ENCODE assay signal across 8 cellular contexts in the genomic region with DNA sequence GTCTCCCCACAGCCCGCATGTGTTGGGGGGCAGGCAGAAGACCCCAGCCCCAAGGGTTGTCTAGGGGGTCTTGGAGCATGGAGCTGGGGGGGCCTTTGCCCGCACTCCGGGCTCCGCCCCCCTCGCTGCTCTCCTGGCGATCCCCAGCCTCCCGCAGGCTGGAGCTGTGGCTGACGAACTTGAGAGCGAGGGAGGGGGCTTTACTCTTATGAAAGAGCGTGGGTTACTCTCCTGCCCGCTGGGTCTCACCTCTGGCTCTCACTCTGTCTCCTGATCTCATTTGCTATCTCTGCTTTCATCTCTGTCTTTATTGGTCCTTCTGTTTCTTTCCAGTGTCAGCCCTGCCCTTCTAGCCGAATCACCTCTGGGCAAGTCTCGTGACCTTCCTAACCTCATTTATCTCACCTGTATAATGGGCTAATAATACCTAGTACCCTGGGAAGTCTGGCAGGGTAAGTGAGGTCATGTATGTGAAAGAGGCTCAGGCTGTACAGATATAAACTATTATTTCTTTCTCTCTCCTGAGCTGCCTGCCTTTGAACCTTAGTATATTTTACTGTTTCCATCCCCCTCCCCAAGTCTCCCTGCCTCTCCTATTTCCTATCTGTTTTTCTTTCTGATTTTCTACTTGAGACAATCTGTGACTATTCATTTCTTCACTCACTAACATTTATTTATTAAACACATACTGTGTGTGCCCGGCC. TPM values are rescaled to one million over a fixed set of nuclear protein-coding genes. Genes with fewer than 3 reads are reported as not detected.
DNase-seq lines count a peak whose midpoint lies in the region; ATAC-seq and TF ChIP-seq lines count a peak whose summit lies in the region.

No MANE protein-coding gene starts in this region.

- intact Hi-C loops in activated CD4-positive, alpha-beta memory T cell treated with anti-CD3 and anti-CD28 coated beads for 36 hours (cut with micrococcal nuclease) = loop anchor here (5.0 kb wide), 3 partner anchors 82 to 397 kb away; a partner anchor contains a TSS
- intact Hi-C loops in heart right ventricle (cut with DNase I) = loop anchor here in 3 of 10 donors (5.0 to 10.0 kb wide), 2 partner anchors 59 to 92 kb away; a partner anchor contains a TSS

- H3K36me3 Mint-ChIP-seq in activated CD4-positive, alpha-beta memory T cell treated with anti-CD3 and anti-CD28 coated beads for 36 hours = peaks cover 8% of the 10 kb centered on the region

- peaks cover 0 to 34% (median 11%) of the 10 kb centered on the region in 9 donors for H3K36me3 ChIP-seq in heart right ventricle

- no peaks in the 10 kb centered on the region for H3K27me3 Mint-ChIP-seq in activated CD4-positive, alpha-beta memory T cell treated with anti-CD3 and anti-CD28 coated beads for 36 hours

- TF ChIP-seq CTCF in heart right ventricle (IDR thresholded peaks at IDR 0.05) (no peak), retinal pigment epithelial cell (conservative IDR thresholded peaks at IDR 0.05; ENCODE audit: low read depth, low read length) (no peak)

- POLR2A ChIA-PET in activated CD4-positive, alpha-beta memory T cell treated with anti-CD3 and anti-CD28 coated beads for 36 hours (lab: Charles Lee) = interaction anchor here (1.5 to 2.3 kb wide), 2 partner anchors 21 to 128 kb away, joined by 4 to 21 read pairs; a partner anchor contains a TSS

- no peaks in the 10 kb centered on the region for H3K27me3 ChIP-seq in heart right ventricle

- peaks cover 16 to 47% (median 33%) of the 10 kb centered on the region in 9 donors for H3K4me1 ChIP-seq in heart right ventricle

- TF ChIP-seq EP300 in Ishikawa (IDR thresholded peaks at IDR 0.05; ENCODE audit: borderline replicate concordance) = no peak

- DNase-seq in NCI-H1417 (lab: John Stamatoyannopoulos, UW) = peak; percentile 57 to 82 (median 80)
- DNase-seq in NCI-H1417 treated with DMSO at 0.1 percent for 48 hours (lab: John Stamatoyannopoulos, UW) = no peak
- peak; percentile 57 for DNase-seq in activated CD4-positive, alpha-beta memory T cell treated with anti-CD3 and anti-CD28 coated beads for 36 hours
- DNase-seq in heart right ventricle = no peak
- no peak for DNase-seq in retinal pigment epithelial cell (ENCODE audit: low read depth)
- no peak for DNase-seq in occipital lobe (lab: John Stamatoyannopoulos, UW)

- H3K4me3 ChIP-seq in heart right ventricle (peak overlapping the region; percentile 43 to 97 (median 84)), retinal pigment epithelial cell (ENCODE audit: low read length) (peak overlapping the region; percentile 85)

- WGBS in heart right ventricle, 2 donors = 19 to 22% methylated on average over 10 to 14 of the region's 14 CpGs

- H3K9me3 ChIP-seq in heart right ventricle = no peaks in the 10 kb centered on the region

- H3K27ac Mint-ChIP-seq in activated CD4-positive, alpha-beta memory T cell treated with anti-CD3 and anti-CD28 coated beads for 36 hours = peak overlapping the region; percentile 31

- CTCF ChIA-PET in activated CD4-positive, alpha-beta memory T cell treated with anti-CD3 and anti-CD28 coated beads for 36 hours (lab: Charles Lee) = interaction anchor here (0.7 to 15.8 kb wide), 7 partner anchors 12 to 104 kb away, joined by 3 to 245 read pairs (median 7); a partner anchor contains a TSS

- peaks cover 29% of the 10 kb centered on the region for H3K4me1 Mint-ChIP-seq in activated CD4-positive, alpha-beta memory T cell treated with anti-CD3 and anti-CD28 coated beads for 36 hours (ENCODE audit: low read depth)

- peak in 3 of 8 donors; percentile 4 to 14 (median 6) for ATAC-seq in heart right ventricle
- ATAC-seq in GM18868 (IDR thresholded peaks at IDR 0.05; ENCODE audit: unreplicated experiment) = no peak

- H3K27ac ChIP-seq in heart right ventricle = peak overlapping the region in 9 of 10 donors; percentile 23 to 91 (median 76)

- H3K4me3 Mint-ChIP-seq in activated CD4-positive, alpha-beta memory T cell treated with anti-CD3 and anti-CD28 coated beads for 36 hours = peak overlapping the region; percentile 80

- no peaks in the 10 kb centered on the region for H3K9me3 Mint-ChIP-seq in activated CD4-positive, alpha-beta memory T cell treated with anti-CD3 and anti-CD28 coated beads for 36 hours

- no peak for TF ChIP-seq RAD21 in Ishikawa (IDR thresholded peaks at IDR 0.05; ENCODE audit: low read depth)

TF ChIP-seq in Ishikawa, 13 proteins besides CTCF, POLR2A, EP300 and RAD21:
- TF ChIP-seq, protein P1, sequence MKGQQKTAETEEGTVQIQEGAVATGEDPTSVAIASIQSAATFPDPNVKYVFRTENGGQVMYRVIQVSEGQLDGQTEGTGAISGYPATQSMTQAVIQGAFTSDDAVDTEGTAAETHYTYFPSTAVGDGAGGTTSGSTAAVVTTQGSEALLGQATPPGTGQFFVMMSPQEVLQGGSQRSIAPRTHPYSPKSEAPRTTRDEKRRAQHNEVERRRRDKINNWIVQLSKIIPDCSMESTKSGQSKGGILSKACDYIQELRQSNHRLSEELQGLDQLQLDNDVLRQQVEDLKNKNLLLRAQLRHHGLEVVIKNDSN (IDR thresholded peaks at IDR 0.05) = peak; percentile 54
- TF ChIP-seq TAF1 (IDR thresholded peaks at IDR 0.05; ENCODE audit: low read depth) = no peak
TF ChIP-seq in Ishikawa: peak in this region for 1.

RNA-seq across cellular contexts. Expression of a gene that starts 0.7 kb away (rescaled TPM):
- 1 to 10 TPM; 5.0 to 6.1 TPM for total RNA-seq in activated CD4-positive, alpha-beta memory T cell treated with anti-CD3 and anti-CD28 coated beads for 36 hours
- 1 to 10 TPM in 8 of 10 donors, under 1 TPM in 2; 0.49 to 2.8 (median 1.8) TPM for total RNA-seq in heart right ventricle
- polyA plus RNA-seq in heart right ventricle = 1 to 10 TPM; 4.2 to 5.4 TPM
- total RNA-seq in occipital lobe = 0.62 TPM

RNA-seq across cellular contexts. Expression of a gene that starts 13.1 kb away (rescaled TPM):
- total RNA-seq in activated CD4-positive, alpha-beta memory T cell treated with anti-CD3 and anti-CD28 coated beads for 36 hours = 10 to 100 TPM; 54.3 to 60.5 TPM
- total RNA-seq in heart right ventricle (100 to 1,000 TPM in 1 of 10 donors, 10 to 100 TPM in 9; 46.7 to 146 (median 58.5) TPM), occipital lobe (13.3 TPM)
- polyA plus RNA-seq in heart right ventricle = 100 to 1,000 TPM; 144 to 305 TPM

RNA-seq across cellular contexts. Expression of a gene that starts 14.4 kb away (rescaled TPM):
- 1 to 10 TPM; 2.4 to 2.6 TPM for total RNA-seq in activated CD4-positive, alpha-beta memory T cell treated with anti-CD3 and anti-CD28 coated beads for 36 hours
- total RNA-seq in heart right ventricle = 1 to 10 TPM in 1 of 10 donors, under 1 TPM in 8, not detected in 1; 0.23 to 1.9 (median 0.46) TPM
- 1 to 10 TPM in 1 of 2 donors, under 1 TPM in 1; 0.95 to 1.8 TPM for polyA plus RNA-seq in heart right ventricle
- total RNA-seq in occipital lobe = 7.6 TPM

RNA-seq across cellular contexts. Expression of a gene that starts 30.6 kb away (rescaled TPM):
- under 1 TPM in 1 of 2 experiments, not detected in 1; 0.14 TPM for total RNA-seq in activated CD4-positive, alpha-beta memory T cell treated with anti-CD3 and anti-CD28 coated beads for 36 hours
- total RNA-seq in heart right ventricle (not detected), occipital lobe (not detected)
- under 1 TPM in 1 of 2 donors, not detected in 1; 0.29 TPM for polyA plus RNA-seq in heart right ventricle

RNA-seq across cellular contexts. Expression of a gene that starts 30.7 kb away (rescaled TPM):
- total RNA-seq in activated CD4-positive, alpha-beta memory T cell treated with anti-CD3 and anti-CD28 coated beads for 36 hours = 1 to 10 TPM; 1.1 to 1.3 TPM
- total RNA-seq in heart right ventricle (under 1 TPM in 9 of 10 donors, not detected in 1; 0.15 to 0.67 (median 0.30) TPM), occipital lobe (0.16 TPM)
- 1 to 10 TPM in 1 of 2 donors, under 1 TPM in 1; 0.38 to 1.8 TPM for polyA plus RNA-seq in heart right ventricle

Comparison
In these comparisons a context has a peak if more than half of its experiments do, and no peak if none do; other contexts are left out.
1. DNase-seq: peak in NCI-H1417 (3 of 3) and activated CD4-positive, alpha-beta memory T cell treated with anti-CD3 and anti-CD28 coated beads for 36 hours (single experiment); none in NCI-H1417 treated with DMSO at 0.1 percent for 48 hours (single experiment), heart right ventricle (0 of 2), retinal pigment epithelial cell (single experiment) and occipital lobe (single experiment).